ENCODE assay signal across 25 cellular contexts in the genomic region with DNA sequence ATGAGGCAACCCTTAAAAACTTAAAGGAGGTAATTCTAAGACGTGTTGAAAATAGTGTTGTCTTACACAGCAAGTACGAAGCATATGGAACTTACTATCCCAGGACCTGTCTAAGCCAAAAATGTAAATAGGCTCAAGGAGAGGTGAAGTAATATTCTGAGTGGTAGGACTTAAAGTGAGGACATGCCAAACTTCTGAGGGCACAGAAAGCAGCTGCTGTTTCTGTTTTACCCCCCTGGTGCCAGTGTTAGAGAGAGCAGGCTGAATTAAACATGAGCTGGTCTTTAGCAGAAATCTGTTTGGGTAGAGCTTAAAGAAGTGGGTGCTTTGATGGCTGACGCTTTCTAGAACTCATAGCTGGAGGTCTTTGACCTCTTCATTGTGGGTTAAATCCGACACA.
"Had no signal": no experiment of that assay in that cellular context is flagged by ENCODE, and none has a peak within 500 bp of the region (broad histone marks: within the 10 kb centered on the region; RNA-seq: fewer than 3 reads in every experiment).

No MANE protein-coding gene starts in this region.

- H3K36me3 Mint-ChIP-seq: activated CD4-positive, alpha-beta memory T cell treated with anti-CD3 and anti-CD28 coated beads for 36 hours; activated naive CD4-positive, alpha-beta T cell treated with anti-CD3 and anti-CD28 coated beads, Interleukin-2, amount 50 U/mL, for 72 hours; brain had no signal

- H3K27ac ChIP-seq: ascending aorta, KMS-11, SK-N-MC, VCaP had no signal

- H3K27me3 ChIP-seq: ascending aorta had no signal

- H3K9me3 ChIP-seq: ascending aorta, MG63 had no signal

- H3K36me3 ChIP-seq: ascending aorta, MG63 had no signal

- H3K9me3 Mint-ChIP-seq: activated CD4-positive, alpha-beta memory T cell treated with anti-CD3 and anti-CD28 coated beads for 36 hours; activated CD4-positive, alpha-beta T cell treated with anti-CD3 and anti-CD28 coated beads, Interleukin-2, amount 10 ng/mL, durations not matched to agents 7 days and 5 days; activated naive CD4-positive, alpha-beta T cell treated with anti-CD3 and anti-CD28 coated beads, Interleukin-2, amount 50 U/mL, for 72 hours; activated naive CD8-positive, alpha-beta T cell treated with anti-CD3 and anti-CD28 coated beads, Interleukin-2, amount 50 U/mL, for 24 hours; activated T-cell treated with anti-CD3 and anti-CD28 coated beads, Interleukin-2, amount 50 U/mL, for 4 hours; brain; central memory CD8-positive, alpha-beta T cell had no signal

- ATAC-seq: activated naive CD4-positive, alpha-beta T cell treated with anti-CD3 and anti-CD28 coated beads, Interleukin-2, amount 50 U/mL, for 72 hours; activated naive CD8-positive, alpha-beta T cell treated with anti-CD3 and anti-CD28 coated beads, Interleukin-2, amount 50 U/mL, for 24 hours; activated T-cell treated with anti-CD3 and anti-CD28 coated beads, Interleukin-2, amount 50 U/mL, for 4 hours had no signal

- H3K27me3 Mint-ChIP-seq: activated CD4-positive, alpha-beta T cell treated with anti-CD3 and anti-CD28 coated beads, Interleukin-2, amount 10 ng/mL, durations not matched to agents 7 days and 5 days had no signal

- H3K4me3 Mint-ChIP-seq: activated CD4-positive, alpha-beta memory T cell treated with anti-CD3 and anti-CD28 coated beads for 36 hours; activated CD4-positive, alpha-beta T cell treated with anti-CD3 and anti-CD28 coated beads, Interleukin-2, amount 10 ng/mL, durations not matched to agents 7 days and 5 days; activated naive CD8-positive, alpha-beta T cell treated with anti-CD3 and anti-CD28 coated beads, Interleukin-2, amount 50 U/mL, for 24 hours; activated T-cell treated with anti-CD3 and anti-CD28 coated beads, Interleukin-2, amount 50 U/mL, for 4 hours; central memory CD8-positive, alpha-beta T cell had no signal

- H3K4me3 ChIP-seq: ascending aorta, MG63, SK-N-MC had no signal

- H3K27ac Mint-ChIP-seq: activated CD4-positive, alpha-beta memory T cell treated with anti-CD3 and anti-CD28 coated beads for 36 hours; activated CD4-positive, alpha-beta T cell treated with anti-CD3 and anti-CD28 coated beads, Interleukin-2, amount 10 ng/mL, durations not matched to agents 7 days and 5 days; activated naive CD4-positive, alpha-beta T cell treated with anti-CD3 and anti-CD28 coated beads, Interleukin-2, amount 50 U/mL, for 72 hours; activated naive CD8-positive, alpha-beta T cell treated with anti-CD3 and anti-CD28 coated beads, Interleukin-2, amount 50 U/mL, for 24 hours had no signal

- H3K4me1 ChIP-seq: ascending aorta had no signal

- DNase-seq: activated CD4-positive, alpha-beta memory T cell treated with anti-CD3 and anti-CD28 coated beads for 36 hours; activated CD4-positive, alpha-beta T cell treated with anti-CD3 and anti-CD28 coated beads, Interleukin-2, amount 10 ng/mL, durations not matched to agents 7 days and 5 days; activated CD4-positive, CD25-positive, alpha-beta regulatory T cell; activated CD8-positive, alpha-beta memory T cell treated with anti-CD3 and anti-CD28 coated beads for 24 hours; activated effector memory CD4-positive, alpha-beta T cell treated with anti-CD3 and anti-CD28 coated beads, Interleukin-2, amount 50 U/mL, for 16 hours; activated naive CD4-positive, alpha-beta T cell treated with Interleukin-2 at 50 U/mL for 16 hours; activated naive CD8-positive, alpha-beta T cell treated with anti-CD3 and anti-CD28 coated beads, Interleukin-2, amount 50 U/mL, for 24 hours; activated T-cell treated with anti-CD3 and anti-CD28 coated beads, Interleukin-2, amount 50 U/mL, for 4 hours; amniotic stem cell; MG63; MV-4-11; NCI-H1105 treated with DMSO at 0.1 percent for 48 hours; NCI-H1436 treated with DMSO at 0.1 percent for 48 hours; NCI-H187 treated with DMSO at 0.1 percent for 48 hours; NCI-H524 treated with DMSO at 0.1 percent for 48 hours; NCI-H748 treated with DMSO at 0.1 percent for 48 hours; SIG-M5; T-helper 1 cell had no signal

- H3K4me1 Mint-ChIP-seq: activated CD4-positive, alpha-beta T cell treated with anti-CD3 and anti-CD28 coated beads, Interleukin-2, amount 10 ng/mL, durations not matched to agents 7 days and 5 days; activated naive CD8-positive, alpha-beta T cell treated with anti-CD3 and anti-CD28 coated beads, Interleukin-2, amount 50 U/mL, for 24 hours; central memory CD8-positive, alpha-beta T cell had no signal
